ENCODE assay signal across 19 cellular contexts in genomic region chrY:7336023-7336873, GRCh38.
DNase-seq lines count a peak whose midpoint lies in the region; ATAC-seq lines count a peak whose summit lies in the region.
"Had no signal": no experiment of that assay in that cellular context is flagged by ENCODE, and none has a peak within 500 bp of the region (broad histone marks: within the 10 kb centered on the region; RNA-seq: fewer than 3 reads in every experiment).

No MANE protein-coding gene starts in this region.

- ATAC-seq in activated naive CD8-positive, alpha-beta T cell treated with anti-CD3 and anti-CD28 coated beads, Interleukin-2, amount 10 ng/mL, durations not matched to agents 7 days and 5 days (ENCODE audit: low read depth) = no peak
- ATAC-seq in GM21576 (IDR thresholded peaks at IDR 0.05; ENCODE audit: unreplicated experiment) = no peak
- ATAC-seq: esophagus mucosa, left lobe of liver had no signal

- H3K9me3 Mint-ChIP-seq in activated naive CD4-positive, alpha-beta T cell treated with anti-CD3 and anti-CD28 coated beads for 36 hours = no peaks in the 10 kb centered on the region
- H3K9me3 Mint-ChIP-seq in activated CD4-positive, alpha-beta memory T cell treated with anti-CD3 and anti-CD28 coated beads, Interleukin-2, amount 10 ng/mL, durations not matched to agents 7 days and 5 days = no peaks in the 10 kb centered on the region
- H3K9me3 Mint-ChIP-seq in activated naive CD8-positive, alpha-beta T cell treated with anti-CD3 and anti-CD28 coated beads, Interleukin-2, amount 10 ng/mL, durations not matched to agents 7 days and 5 days = no peaks in the 10 kb centered on the region
- H3K9me3 Mint-ChIP-seq: H9 had no signal

- CTCF ChIA-PET in activated naive CD4-positive, alpha-beta T cell treated with anti-CD3 and anti-CD28 coated beads for 36 hours (lab: Charles Lee) = interaction anchor here (1.1 to 1.7 kb wide), 4 partner anchors 8 to 63 kb away, joined by 3 to 6 read pairs (median 4); no protein-coding TSS in a partner anchor
- CTCF ChIA-PET in activated CD4-positive, alpha-beta memory T cell treated with anti-CD3 and anti-CD28 coated beads, Interleukin-2, amount 10 ng/mL, durations not matched to agents 7 days and 5 days (lab: Charles Lee) = interaction anchor here (1.6 kb wide), 1 partner anchor 9 kb away, joined by 7 read pairs; no protein-coding TSS in a partner anchor

- H3K4me3 Mint-ChIP-seq in activated naive CD4-positive, alpha-beta T cell treated with anti-CD3 and anti-CD28 coated beads for 36 hours = peak overlapping the region; percentile 55
- peak overlapping the region; percentile 64 for H3K4me3 Mint-ChIP-seq in activated CD4-positive, alpha-beta memory T cell treated with anti-CD3 and anti-CD28 coated beads, Interleukin-2, amount 10 ng/mL, durations not matched to agents 7 days and 5 days
- H3K4me3 Mint-ChIP-seq in activated naive CD8-positive, alpha-beta T cell treated with anti-CD3 and anti-CD28 coated beads, Interleukin-2, amount 10 ng/mL, durations not matched to agents 7 days and 5 days = peak overlapping the region; percentile 42
- H3K4me3 Mint-ChIP-seq: H9 had no signal

- no peaks in the 10 kb centered on the region for H3K27me3 Mint-ChIP-seq in activated naive CD4-positive, alpha-beta T cell treated with anti-CD3 and anti-CD28 coated beads for 36 hours (ENCODE audit: low read depth)
- no peaks in the 10 kb centered on the region for H3K27me3 Mint-ChIP-seq in activated CD4-positive, alpha-beta memory T cell treated with anti-CD3 and anti-CD28 coated beads, Interleukin-2, amount 10 ng/mL, durations not matched to agents 7 days and 5 days
- no peaks in the 10 kb centered on the region for H3K27me3 Mint-ChIP-seq in activated naive CD8-positive, alpha-beta T cell treated with anti-CD3 and anti-CD28 coated beads, Interleukin-2, amount 10 ng/mL, durations not matched to agents 7 days and 5 days

- peaks cover 59% of the 10 kb centered on the region for H3K36me3 Mint-ChIP-seq in activated naive CD4-positive, alpha-beta T cell treated with anti-CD3 and anti-CD28 coated beads for 36 hours (ENCODE audit: low read depth)
- H3K36me3 Mint-ChIP-seq in activated CD4-positive, alpha-beta memory T cell treated with anti-CD3 and anti-CD28 coated beads, Interleukin-2, amount 10 ng/mL, durations not matched to agents 7 days and 5 days (ENCODE audit: low read depth) = peaks cover 73% of the 10 kb centered on the region
- H3K36me3 Mint-ChIP-seq in activated naive CD8-positive, alpha-beta T cell treated with anti-CD3 and anti-CD28 coated beads, Interleukin-2, amount 10 ng/mL, durations not matched to agents 7 days and 5 days = peaks cover 35% of the 10 kb centered on the region

- POLR2A ChIA-PET in activated CD4-positive, alpha-beta memory T cell treated with anti-CD3 and anti-CD28 coated beads, Interleukin-2, amount 10 ng/mL, durations not matched to agents 7 days and 5 days (lab: Charles Lee) = interaction anchor here (1.0 to 1.6 kb wide), 2 partner anchors 9 to 96 kb away, joined by 3 to 4 read pairs; no protein-coding TSS in a partner anchor
- POLR2A ChIA-PET in activated naive CD8-positive, alpha-beta T cell treated with anti-CD3 and anti-CD28 coated beads, Interleukin-2, amount 10 ng/mL, durations not matched to agents 7 days and 5 days (lab: Charles Lee) = interaction anchor here (0.6 kb wide), 1 partner anchor 60 kb away, joined by 3 read pairs; no protein-coding TSS in a partner anchor

- intact Hi-C loops in activated naive CD4-positive, alpha-beta T cell treated with anti-CD3 and anti-CD28 coated beads for 36 hours (cut with micrococcal nuclease) = loop anchor here (1.0 to 2.0 kb wide), 2 partner anchors 10 to 63 kb away; no protein-coding TSS in a partner anchor

- H3K27ac Mint-ChIP-seq in activated naive CD4-positive, alpha-beta T cell treated with anti-CD3 and anti-CD28 coated beads for 36 hours = peak overlapping the region; percentile 93
- H3K27ac Mint-ChIP-seq in activated CD4-positive, alpha-beta memory T cell treated with anti-CD3 and anti-CD28 coated beads, Interleukin-2, amount 10 ng/mL, durations not matched to agents 7 days and 5 days = peak overlapping the region; percentile 86
- peak overlapping the region; percentile 77 for H3K27ac Mint-ChIP-seq in activated naive CD8-positive, alpha-beta T cell treated with anti-CD3 and anti-CD28 coated beads, Interleukin-2, amount 10 ng/mL, durations not matched to agents 7 days and 5 days
- H3K27ac Mint-ChIP-seq: H9 had no signal

- peaks cover 74% of the 10 kb centered on the region for H3K4me1 Mint-ChIP-seq in activated naive CD4-positive, alpha-beta T cell treated with anti-CD3 and anti-CD28 coated beads for 36 hours (ENCODE audit: low read depth)
- peaks cover 78% of the 10 kb centered on the region for H3K4me1 Mint-ChIP-seq in activated CD4-positive, alpha-beta memory T cell treated with anti-CD3 and anti-CD28 coated beads, Interleukin-2, amount 10 ng/mL, durations not matched to agents 7 days and 5 days
- peaks cover 46% of the 10 kb centered on the region for H3K4me1 Mint-ChIP-seq in activated naive CD8-positive, alpha-beta T cell treated with anti-CD3 and anti-CD28 coated beads, Interleukin-2, amount 10 ng/mL, durations not matched to agents 7 days and 5 days
- H3K4me1 Mint-ChIP-seq: H9 had no signal

- DNase-seq in activated naive CD4-positive, alpha-beta T cell treated with anti-CD3 and anti-CD28 coated beads for 36 hours = peak; percentile 59
- DNase-seq in activated naive CD4-positive, alpha-beta T cell (lab: John Stamatoyannopoulos, UW) = no peak
- DNase-seq in activated CD4-positive, alpha-beta memory T cell treated with anti-CD3 and anti-CD28 coated beads, Interleukin-2, amount 10 ng/mL, durations not matched to agents 7 days and 5 days = peak; percentile 21
- DNase-seq in activated naive CD8-positive, alpha-beta T cell treated with anti-CD3 and anti-CD28 coated beads, Interleukin-2, amount 10 ng/mL, durations not matched to agents 7 days and 5 days = no peak
- DNase-seq in middle frontal gyrus (ENCODE audit: extremely low spot score, low spot score) = no peak
- no peak for DNase-seq in GOT3 (lab: John Stamatoyannopoulos, UW)
- DNase-seq: central memory CD4-positive, alpha-beta T cell; glutamatergic neuron; H9; NCI-H1092; NCI-H1694 treated with DMSO at 0.1 percent for 48 hours; NCI-H446 treated with DMSO at 0.1 percent for 48 hours; NCI-H82; SIG-M5; T1000; transverse colon had no signal

Comparison
In these comparisons a context has a peak if more than half of its experiments do, and no peak if none do; other contexts are left out.
1. DNase-seq: peak in activated naive CD4-positive, alpha-beta T cell treated with anti-CD3 and anti-CD28 coated beads for 36 hours (single experiment) and activated CD4-positive, alpha-beta memory T cell treated with anti-CD3 and anti-CD28 coated beads, Interleukin-2, amount 10 ng/mL, durations not matched to agents 7 days and 5 days (single experiment); none in activated naive CD4-positive, alpha-beta T cell (0 of 4), activated naive CD8-positive, alpha-beta T cell treated with anti-CD3 and anti-CD28 coated beads, Interleukin-2, amount 10 ng/mL, durations not matched to agents 7 days and 5 days (single experiment), middle frontal gyrus (single experiment) and GOT3 (single experiment).
2. Peak in every context shown above with its lines, with median percentiles within 50 percentile points of each other: H3K27ac Mint-ChIP-seq and H3K4me3 Mint-ChIP-seq.